20 cellular contexts compared by ENCODE assay signal in the genomic region with DNA sequence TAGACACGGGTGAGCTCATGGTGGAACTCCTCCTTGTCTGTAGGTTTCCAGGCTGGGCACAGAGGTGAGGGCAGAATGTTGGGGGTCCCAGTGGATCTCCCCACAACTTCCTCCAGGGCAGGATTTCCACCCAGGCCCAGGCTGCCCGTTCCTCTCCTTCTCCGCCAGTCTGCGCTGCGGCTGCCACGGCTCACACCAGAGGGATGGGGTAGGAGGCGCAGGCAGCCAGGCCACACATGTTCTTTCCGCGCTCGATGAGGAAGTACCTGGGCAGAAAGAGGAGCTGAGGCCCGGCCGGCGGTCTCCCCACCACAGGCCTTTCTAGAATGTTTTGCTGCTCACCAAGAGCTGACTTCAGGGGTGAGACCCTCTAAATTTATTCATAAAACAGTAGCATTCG. TPM values are rescaled to one million over a fixed set of nuclear protein-coding genes. Genes with fewer than 3 reads are reported as not detected.
DNase-seq lines count a peak whose midpoint lies in the region; ATAC-seq and TF ChIP-seq lines count a peak whose summit lies in the region.
"Had no signal": no experiment of that assay in that cellular context is flagged by ENCODE, and none has a peak within 500 bp of the region (broad histone marks: within the 10 kb centered on the region; RNA-seq: fewer than 3 reads in every experiment).

No MANE protein-coding gene starts in this region.

- H3K36me3 ChIP-seq in left lung = peaks cover 0 to 88% of the 10 kb centered on the region in 2 donors

- no peaks in the 10 kb centered on the region for H3K9me3 Mint-ChIP-seq in activated B cell treated with CpG ODN at 0.5 μM for 24 hours
- no peaks in the 10 kb centered on the region for H3K9me3 Mint-ChIP-seq in stimulated activated naive B cell treated with anti-CD40 and anti-IgM and Interleukin-4, amounts not matched to agents 10 μg/mL and 1 μg/mL and 100 μg/mL, for 72 hours
- H3K9me3 Mint-ChIP-seq: activated CD4-positive, alpha-beta T cell treated with anti-CD3 and anti-CD28 coated beads, Interleukin-2, amount 10 ng/mL, durations not matched to agents 7 days and 5 days; activated naive CD4-positive, alpha-beta T cell treated with anti-CD3 and anti-CD28 coated beads, Interleukin-2, amount 50 U/mL, for 24 hours; activated T-helper 1 cell treated with anti-CD3 and anti-CD28 coated beads, Interleukin-12 subunit alpha, Interleukin-12 subunit beta, Interleukin-2, Interleukin-4 antibody, amounts not matched to agents 30 ng/mL and 10 ng/mL and 1 ng/mL, durations not matched to agents 14 hours and 24 hours and 36 hours; CD4-positive, CD25-positive, alpha-beta regulatory T cell; HFFc6 had no signal

- CTCF ChIA-PET in activated B cell treated with CpG ODN at 0.5 μM for 24 hours (lab: Charles Lee) = interaction anchor here (0.9 to 2.8 kb wide), 7 partner anchors 11 to 263 kb away, joined by 3 to 17 read pairs (median 5); no protein-coding TSS in a partner anchor

- intact Hi-C loops in activated B cell treated with CpG ODN at 0.5 μM for 24 hours (cut with micrococcal nuclease) (no loop called here), left lung (cut with DNase I) (no loop called here)

- TF ChIP-seq POLR2A in GM18505 (IDR thresholded peaks at IDR 0.05; ENCODE audit: borderline replicate concordance, extremely low read depth, insufficient read depth, insufficient read length) = peak; percentile 1

- DNase-seq in activated B cell treated with CpG ODN at 0.5 μM for 24 hours = no peak
- peak in 1 of 2 donors; percentile 79 for DNase-seq in left lung
- DNase-seq in stimulated activated naive B cell treated with anti-CD40 and anti-IgM and Interleukin-4, amounts not matched to agents 10 μg/mL and 1 μg/mL and 100 μg/mL, for 72 hours = no peak
- no peak for DNase-seq in A172 (ENCODE audit: low spot score)
- DNase-seq in activated CD8-positive, alpha-beta memory T cell treated with anti-CD3 and anti-CD28 coated beads, Interleukin-2, amount 50 U/mL, for 48 hours = no peak
- no peak for DNase-seq in SKM-1 treated with dmso at 0.1 percent for 144 hours (lab: John Stamatoyannopoulos, UW; ENCODE audit: unreplicated experiment)
- DNase-seq: activated CD4-positive, alpha-beta T cell treated with anti-CD3 and anti-CD28 coated beads, Interleukin-2, amount 10 ng/mL, durations not matched to agents 7 days and 5 days; CD4-positive, CD25-positive, alpha-beta regulatory T cell; EL; GM23248; HFFc6; NCI-H146; NCI-H510A treated with DMSO at 0.1 percent for 48 hours; NK-92 treated with Interleukin-12 subunit alpha and Interleukin-12 subunit beta, amount 100 ng/mL, for 24 hours; WERI-Rb-1 had no signal

- H3K4me3 ChIP-seq in left lung = no peak overlapping the region
- H3K4me3 ChIP-seq: GM23248, SK-N-MC, suprapubic skin had no signal

- TF ChIP-seq CTCF in activated B cell treated with CpG ODN at 0.5 μM for 24 hours (IDR thresholded peaks at IDR 0.05) = no peak
- TF ChIP-seq CTCF in left lung (IDR thresholded peaks at IDR 0.05) = no peak

- peaks cover 0 to 26% of the 10 kb centered on the region in 2 donors for H3K4me1 ChIP-seq in left lung

- H3K27me3 ChIP-seq in left lung = no peaks in the 10 kb centered on the region
- H3K27me3 ChIP-seq: suprapubic skin had no signal

- peaks cover 13% of the 10 kb centered on the region for H3K4me1 Mint-ChIP-seq in activated B cell treated with CpG ODN at 0.5 μM for 24 hours
- peaks cover 27 to 49% of the 10 kb centered on the region in 2 donors for H3K4me1 Mint-ChIP-seq in stimulated activated naive B cell treated with anti-CD40 and anti-IgM and Interleukin-4, amounts not matched to agents 10 μg/mL and 1 μg/mL and 100 μg/mL, for 72 hours
- H3K4me1 Mint-ChIP-seq: activated CD4-positive, alpha-beta T cell treated with anti-CD3 and anti-CD28 coated beads, Interleukin-2, amount 10 ng/mL, durations not matched to agents 7 days and 5 days; activated naive CD4-positive, alpha-beta T cell treated with anti-CD3 and anti-CD28 coated beads, Interleukin-2, amount 50 U/mL, for 24 hours had no signal

- POLR2A ChIA-PET in activated B cell treated with CpG ODN at 0.5 μM for 24 hours (lab: Charles Lee) = interaction anchor here (0.7 to 2.6 kb wide), 9 partner anchors 9 to 104 kb away, joined by 3 to 15 read pairs (median 4); partner anchors contain the start of gene MORF4L1

- peak overlapping the region; percentile 53 for H3K27ac Mint-ChIP-seq in activated B cell treated with CpG ODN at 0.5 μM for 24 hours
- peak overlapping the region; percentile 68 for H3K27ac Mint-ChIP-seq in stimulated activated naive B cell treated with anti-CD40 and anti-IgM and Interleukin-4, amounts not matched to agents 10 μg/mL and 1 μg/mL and 100 μg/mL, for 72 hours
- H3K27ac Mint-ChIP-seq: activated CD4-positive, alpha-beta T cell treated with anti-CD3 and anti-CD28 coated beads, Interleukin-2, amount 10 ng/mL, durations not matched to agents 7 days and 5 days; activated naive CD4-positive, alpha-beta T cell treated with anti-CD3 and anti-CD28 coated beads, Interleukin-2, amount 50 U/mL, for 24 hours; activated T-helper 1 cell treated with anti-CD3 and anti-CD28 coated beads, Interleukin-12 subunit alpha, Interleukin-12 subunit beta, Interleukin-2, Interleukin-4 antibody, amounts not matched to agents 30 ng/mL and 10 ng/mL and 1 ng/mL, durations not matched to agents 14 hours and 24 hours and 36 hours; CD4-positive, CD25-positive, alpha-beta regulatory T cell; HFFc6 had no signal

- H3K27ac ChIP-seq in left lung = no peak overlapping the region
- H3K27ac ChIP-seq: GM23248, SK-N-MC, suprapubic skin, WERI-Rb-1 had no signal

- ATAC-seq in GM18505 (IDR thresholded peaks at IDR 0.05; ENCODE audit: unreplicated experiment) (no peak), activated B cell treated with CpG ODN at 0.5 μM for 24 hours (ENCODE audit: low read depth) (no peak), left lung (peak; percentile 3)
- ATAC-seq in stimulated activated naive B cell treated with anti-CD40 and anti-IgM and Interleukin-4, amounts not matched to agents 10 μg/mL and 1 μg/mL and 100 μg/mL, for 72 hours (replicated peaks) = peak in 1 of 2 donors; percentile 4

- H3K4me3 Mint-ChIP-seq in activated B cell treated with CpG ODN at 0.5 μM for 24 hours = no peak overlapping the region
- H3K4me3 Mint-ChIP-seq in stimulated activated naive B cell treated with anti-CD40 and anti-IgM and Interleukin-4, amounts not matched to agents 10 μg/mL and 1 μg/mL and 100 μg/mL, for 72 hours = no peak overlapping the region
- H3K4me3 Mint-ChIP-seq: activated CD4-positive, alpha-beta T cell treated with anti-CD3 and anti-CD28 coated beads, Interleukin-2, amount 10 ng/mL, durations not matched to agents 7 days and 5 days; activated naive CD4-positive, alpha-beta T cell treated with anti-CD3 and anti-CD28 coated beads, Interleukin-2, amount 50 U/mL, for 24 hours; activated T-helper 1 cell treated with anti-CD3 and anti-CD28 coated beads, Interleukin-12 subunit alpha, Interleukin-12 subunit beta, Interleukin-2, Interleukin-4 antibody, amounts not matched to agents 30 ng/mL and 10 ng/mL and 1 ng/mL, durations not matched to agents 14 hours and 24 hours and 36 hours; CD4-positive, CD25-positive, alpha-beta regulatory T cell; HFFc6 had no signal

- no peaks in the 10 kb centered on the region for H3K27me3 Mint-ChIP-seq in activated B cell treated with CpG ODN at 0.5 μM for 24 hours
- H3K27me3 Mint-ChIP-seq in stimulated activated naive B cell treated with anti-CD40 and anti-IgM and Interleukin-4, amounts not matched to agents 10 μg/mL and 1 μg/mL and 100 μg/mL, for 72 hours = no peaks in the 10 kb centered on the region
- H3K27me3 Mint-ChIP-seq: activated CD4-positive, alpha-beta T cell treated with anti-CD3 and anti-CD28 coated beads, Interleukin-2, amount 10 ng/mL, durations not matched to agents 7 days and 5 days; activated naive CD4-positive, alpha-beta T cell treated with anti-CD3 and anti-CD28 coated beads, Interleukin-2, amount 50 U/mL, for 24 hours; CD4-positive, CD25-positive, alpha-beta regulatory T cell had no signal

- no peaks in the 10 kb centered on the region for H3K9me3 ChIP-seq in left lung
- H3K9me3 ChIP-seq: suprapubic skin had no signal

- H3K36me3 Mint-ChIP-seq in activated B cell treated with CpG ODN at 0.5 μM for 24 hours (ENCODE audit: low read depth) = peaks cover 82% of the 10 kb centered on the region
- peaks cover 34 to 65% of the 10 kb centered on the region in 2 donors for H3K36me3 Mint-ChIP-seq in stimulated activated naive B cell treated with anti-CD40 and anti-IgM and Interleukin-4, amounts not matched to agents 10 μg/mL and 1 μg/mL and 100 μg/mL, for 72 hours

RNA-seq across cellular contexts. Expression of gene CTSH, which starts 22.9 kb away (rescaled TPM):
- total RNA-seq in activated B cell treated with CpG ODN at 0.5 μM for 24 hours (721 and 762 TPM in 2 replicates), left lung (1,000 to 10,000 TPM; 1,132 to 1,298 TPM)
- total RNA-seq in A172 (2014; rRNA removed; shearing (Covaris generic)) = 52.8 and 58.4 TPM in 2 replicates

RNA-seq across cellular contexts. Expression of gene MORF4L1, which starts 49.2 kb away (rescaled TPM):
- total RNA-seq in activated B cell treated with CpG ODN at 0.5 μM for 24 hours (271 and 287 TPM in 2 replicates), left lung (100 to 1,000 TPM; 262 to 269 TPM)
- 261 and 441 TPM in 2 replicates for total RNA-seq in A172 (2014; rRNA removed; shearing (Covaris generic))

Comparison
In these comparisons a context has a peak if more than half of its experiments do, and no peak if none do; other contexts are left out.
1. RNA of gene CTSH, which starts 22.9 kb away (total RNA-seq): 1,132 to 1,298 TPM in left lung and 721 to 762 TPM in activated B cell treated with CpG ODN at 0.5 μM for 24 hours; 52.8 to 58.4 TPM in A172; every median in the first group is over 10 times any median in the second.